Comparison of ENCODE assay signal across 31 cellular contexts in genomic region chr18:33594799-33595198, GRCh38. TPM values are rescaled to one million over a fixed set of nuclear protein-coding genes. Genes with fewer than 3 reads are reported as not detected.
"Had no signal": no experiment of that assay in that cellular context is flagged by ENCODE, and none has a peak within 500 bp of the region (broad histone marks: within the 10 kb centered on the region; RNA-seq: fewer than 3 reads in every experiment).

No MANE protein-coding gene starts in this region.

- H3K27ac ChIP-seq: brain microvascular endothelial cell, epithelial cell of prostate, esophagus squamous epithelium, gastroesophageal sphincter, heart right ventricle, hepatocyte had no signal

- FAIRE-seq: astrocyte, colon, endometrium had no signal

- ATAC-seq: activated CD4-positive, alpha-beta T cell treated with anti-CD3 and anti-CD28 coated beads for 36 hours; activated T-helper 17 cell treated with anti-CD3 and anti-CD28 coated beads, Interleukin-2, amount 50 U/mL, for 72 hours; gastroesophageal sphincter; heart right ventricle had no signal

- H3K9me3 ChIP-seq: esophagus squamous epithelium, gastroesophageal sphincter, heart right ventricle had no signal

- H3K4me3 ChIP-seq: esophagus squamous epithelium, gastroesophageal sphincter, heart right ventricle, hepatocyte had no signal

- H3K4me2 ChIP-seq: hepatocyte had no signal

- H3K4me1 ChIP-seq: esophagus squamous epithelium, gastroesophageal sphincter, heart right ventricle had no signal

- H3K36me3 ChIP-seq: brain microvascular endothelial cell, esophagus squamous epithelium, gastroesophageal sphincter, heart right ventricle had no signal

- H3K27me3 ChIP-seq: brain microvascular endothelial cell, esophagus squamous epithelium, gastroesophageal sphincter, heart right ventricle, hepatocyte had no signal

- DNase-seq: activated CD4-positive, alpha-beta memory T cell treated with anti-CD3 and anti-CD28 coated beads, Interleukin-2, amount 10 ng/mL, durations not matched to agents 7 days and 5 days; activated CD4-positive, alpha-beta T cell treated with anti-CD3 and anti-CD28 coated beads for 36 hours; activated CD4-positive, alpha-beta T cell treated with anti-CD3 and anti-CD28 coated beads, Interleukin-2, amount 10 ng/mL, durations not matched to agents 24 days and 14 days; activated CD4-positive, CD25-positive, alpha-beta regulatory T cell; activated CD4-positive, CD25-positive, alpha-beta regulatory T cell treated with anti-CD3 and anti-CD28 coated beads, Interleukin-2, amount 50 U/mL, for 72 hours; activated CD8-positive, alpha-beta memory T cell treated with anti-CD3 and anti-CD28 coated beads, Interleukin-2, amount 50 U/mL, for 48 hours; activated effector memory CD4-positive, alpha-beta T cell treated with Interleukin-2 at 50 U/mL for 16 hours; activated gamma-delta T cell treated with Interleukin-2 at 50 U/mL for 16 hours; activated naive CD4-positive, alpha-beta T cell treated with anti-CD3 and anti-CD28 coated beads, Interleukin-2, amount 50 U/mL, for 16 hours; activated naive CD4-positive, alpha-beta T cell treated with Interleukin-2 at 50 U/mL for 16 hours; activated T-cell treated with anti-CD3 and anti-CD28 coated beads for 4 hours; activated T-cell treated with anti-CD3 and anti-CD28 coated beads, Interleukin-2, amount 50 U/mL, for 24 hours; amniotic stem cell; anterior cingulate cortex; brain microvascular endothelial cell; caudate nucleus; cortex of kidney; dermis blood vessel endothelial cell; effector CD8-positive, alpha-beta T cell; esophagus squamous epithelium; foreskin melanocyte; heart right ventricle; T-helper 2 cell had no signal

- H2AFZ ChIP-seq: hepatocyte had no signal

RNA-seq across cellular contexts. Expression of gene ASXL3, which starts 16.8 kb away (rescaled TPM):
- total RNA-seq: activated CD4-positive, alpha-beta memory T cell treated with anti-CD3 and anti-CD28 coated beads, Interleukin-2, amount 10 ng/mL, durations not matched to agents 7 days and 5 days; activated CD4-positive, alpha-beta T cell treated with anti-CD3 and anti-CD28 coated beads for 36 hours; activated CD4-positive, alpha-beta T cell treated with anti-CD3 and anti-CD28 coated beads, Interleukin-2, amount 10 ng/mL, durations not matched to agents 24 days and 14 days; activated T-helper 17 cell treated with anti-CD3 and anti-CD28 coated beads, Interleukin-2, amount 50 U/mL, for 72 hours; dermis blood vessel endothelial cell; T-helper 1 cell treated with Interleukin-12 subunit alpha and Interleukin-12 subunit beta and Interleukin-4 antibody, amounts not matched to agents 30 ng/mL and 1 ng/mL, for 36 hours had no signal
